ENCODE assay signal across 8 cellular contexts in the genomic region with DNA sequence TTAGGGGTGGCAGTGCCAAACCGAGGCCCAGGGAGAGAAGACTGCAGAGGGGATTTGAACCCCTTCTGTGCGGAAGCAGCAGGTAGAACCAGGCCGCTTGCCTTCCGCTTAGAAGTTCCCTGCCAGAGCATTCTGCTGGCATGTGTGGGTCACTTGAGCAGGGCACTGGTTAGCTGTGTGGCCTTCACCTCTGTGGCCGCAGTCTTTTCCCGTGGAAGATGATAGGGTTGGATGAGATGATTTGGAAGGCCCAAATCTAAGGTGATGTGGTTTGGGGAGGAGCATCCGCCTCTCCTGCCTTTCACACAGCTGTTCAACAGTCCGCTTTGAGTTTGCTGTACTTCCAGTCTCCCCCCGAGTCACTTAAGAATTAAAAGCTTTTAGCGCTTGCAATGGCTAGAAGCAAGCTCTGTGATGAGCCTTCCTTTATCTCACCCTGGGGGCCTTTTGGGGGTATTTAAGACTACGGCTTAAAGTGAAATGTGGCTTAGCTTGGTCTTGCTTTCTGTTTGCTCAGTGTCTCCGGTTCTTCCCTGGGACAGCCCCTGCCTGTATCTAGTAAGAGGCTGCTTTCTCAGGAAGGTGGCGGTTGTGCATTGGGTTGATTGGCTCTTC. TPM values are rescaled to one million over a fixed set of nuclear protein-coding genes. Genes with fewer than 3 reads are reported as not detected.
A peak's percentile ranks its signal among the peaks of the same experiment; 100 is the strongest.
DNase-seq lines count a peak whose midpoint lies in the region; ATAC-seq and TF ChIP-seq lines count a peak whose summit lies in the region.

No MANE protein-coding gene starts in this region.

- peaks cover 2% of the 10 kb centered on the region for H3K27me3 Mint-ChIP-seq in activated naive CD8-positive, alpha-beta T cell treated with anti-CD3 and anti-CD28 coated beads, Interleukin-2, amount 50 U/mL, for 24 hours

- peak overlapping the region; percentile 92 for H3K4me3 Mint-ChIP-seq in activated naive CD8-positive, alpha-beta T cell treated with anti-CD3 and anti-CD28 coated beads, Interleukin-2, amount 50 U/mL, for 24 hours

- H3K27me3 ChIP-seq in Peyer's patch (no peaks in the 10 kb centered on the region), iPS-20b (ENCODE audit: insufficient read depth, low read length) (no peaks in the 10 kb centered on the region)

- no peak for TF ChIP-seq POLR2A in Peyer's patch (IDR thresholded peaks at IDR 0.05)

- H3K27ac Mint-ChIP-seq in activated naive CD8-positive, alpha-beta T cell treated with anti-CD3 and anti-CD28 coated beads, Interleukin-2, amount 50 U/mL, for 24 hours = peak overlapping the region; percentile 93

- peak overlapping the region; percentile 86 for H3K9ac ChIP-seq in iPS-20b (ENCODE audit: low read depth, low read length)

- H3K36me3 Mint-ChIP-seq in activated naive CD8-positive, alpha-beta T cell treated with anti-CD3 and anti-CD28 coated beads, Interleukin-2, amount 50 U/mL, for 24 hours (ENCODE audit: low read depth) = peaks cover 13% of the 10 kb centered on the region

- no peaks in the 10 kb centered on the region for H3K9me3 Mint-ChIP-seq in activated naive CD8-positive, alpha-beta T cell treated with anti-CD3 and anti-CD28 coated beads, Interleukin-2, amount 50 U/mL, for 24 hours

- peaks cover 0 to 12% (median 5%) of the 10 kb centered on the region in 4 donors for H3K4me1 ChIP-seq in Peyer's patch
- H3K4me1 ChIP-seq in iPS-20b (ENCODE audit: insufficient read depth, low read length) = no peaks in the 10 kb centered on the region

- H3K9me3 ChIP-seq in Peyer's patch (no peaks in the 10 kb centered on the region), iPS-20b (ENCODE audit: insufficient read depth, low read depth, low read length) (no peaks in the 10 kb centered on the region)

- DNase-seq in activated T-cell treated with anti-CD3 and anti-CD28 coated beads for 24 hours (ENCODE audit: low read depth) (peak; percentile 41), Peyer's patch (peak in 1 of 3 donors; percentile 27), SKM-1 (lab: John Stamatoyannopoulos, UW; ENCODE audit: unreplicated experiment) (no peak)
- DNase-seq in activated T-cell treated with anti-CD3 and anti-CD28 coated beads, Interleukin-2, amount 50 U/mL, for 1 hour = no peak
- peak; percentile 49 for DNase-seq in activated naive CD8-positive, alpha-beta T cell treated with anti-CD3 and anti-CD28 coated beads, Interleukin-2, amount 50 U/mL, for 24 hours
- DNase-seq in stimulated activated CD4-positive, alpha-beta T cell treated with anti-CD3 and anti-CD28 coated beads, Interleukin-1b, Interleukin-23, amount 100 ng/mL, for 24 hours (ENCODE audit: low read depth in 4 of 4, low spot score in 1 of 4) = peak; percentile 5 to 33 (median 26)

- H3K27ac ChIP-seq in Peyer's patch (peak overlapping the region; percentile 89 to 94 (median 92)), iPS-20b (ENCODE audit: low read length) (no peak overlapping the region)

- peaks cover 0 to 26% (median 0%) of the 10 kb centered on the region in 3 donors for H3K36me3 ChIP-seq in Peyer's patch
- H3K36me3 ChIP-seq in iPS-20b (ENCODE audit: insufficient read depth, low read depth, low read length) = peaks cover 24% of the 10 kb centered on the region

- no peak for TF ChIP-seq CTCF in Peyer's patch (IDR thresholded peaks at IDR 0.05)

- H3K4me1 Mint-ChIP-seq in activated naive CD8-positive, alpha-beta T cell treated with anti-CD3 and anti-CD28 coated beads, Interleukin-2, amount 50 U/mL, for 24 hours = peaks cover 47% of the 10 kb centered on the region

- peak; percentile 31 for ATAC-seq in HG02981 (IDR thresholded peaks at IDR 0.05; ENCODE audit: unreplicated experiment)
- peak; percentile 61 for ATAC-seq in activated naive CD8-positive, alpha-beta T cell treated with anti-CD3 and anti-CD28 coated beads, Interleukin-2, amount 50 U/mL, for 24 hours

- peak overlapping the region; percentile 77 to 96 (median 89) for H3K4me3 ChIP-seq in Peyer's patch
- H3K4me3 ChIP-seq in iPS-20b (ENCODE audit: low read length) = peak overlapping the region; percentile 90

RNA-seq across cellular contexts. Expression of a gene that starts 0.7 kb away (rescaled TPM):
- 100 to 1,000 TPM in 1 of 4 donors, 10 to 100 TPM in 3; 19.3 to 135 (median 41.7) TPM for total RNA-seq in Peyer's patch

Comparison
In these comparisons a context has a peak if more than half of its experiments do, and no peak if none do; other contexts are left out.
1. DNase-seq: peak in activated T-cell treated with anti-CD3 and anti-CD28 coated beads for 24 hours (single experiment), activated naive CD8-positive, alpha-beta T cell treated with anti-CD3 and anti-CD28 coated beads, Interleukin-2, amount 50 U/mL, for 24 hours (single experiment) and stimulated activated CD4-positive, alpha-beta T cell treated with anti-CD3 and anti-CD28 coated beads, Interleukin-1b, Interleukin-23, amount 100 ng/mL, for 24 hours (4 of 4); none in activated T-cell treated with anti-CD3 and anti-CD28 coated beads, Interleukin-2, amount 50 U/mL, for 1 hour (single experiment) and SKM-1 (single experiment).